Comparison of ENCODE assay signal across 1 cellular context in the genomic region with DNA sequence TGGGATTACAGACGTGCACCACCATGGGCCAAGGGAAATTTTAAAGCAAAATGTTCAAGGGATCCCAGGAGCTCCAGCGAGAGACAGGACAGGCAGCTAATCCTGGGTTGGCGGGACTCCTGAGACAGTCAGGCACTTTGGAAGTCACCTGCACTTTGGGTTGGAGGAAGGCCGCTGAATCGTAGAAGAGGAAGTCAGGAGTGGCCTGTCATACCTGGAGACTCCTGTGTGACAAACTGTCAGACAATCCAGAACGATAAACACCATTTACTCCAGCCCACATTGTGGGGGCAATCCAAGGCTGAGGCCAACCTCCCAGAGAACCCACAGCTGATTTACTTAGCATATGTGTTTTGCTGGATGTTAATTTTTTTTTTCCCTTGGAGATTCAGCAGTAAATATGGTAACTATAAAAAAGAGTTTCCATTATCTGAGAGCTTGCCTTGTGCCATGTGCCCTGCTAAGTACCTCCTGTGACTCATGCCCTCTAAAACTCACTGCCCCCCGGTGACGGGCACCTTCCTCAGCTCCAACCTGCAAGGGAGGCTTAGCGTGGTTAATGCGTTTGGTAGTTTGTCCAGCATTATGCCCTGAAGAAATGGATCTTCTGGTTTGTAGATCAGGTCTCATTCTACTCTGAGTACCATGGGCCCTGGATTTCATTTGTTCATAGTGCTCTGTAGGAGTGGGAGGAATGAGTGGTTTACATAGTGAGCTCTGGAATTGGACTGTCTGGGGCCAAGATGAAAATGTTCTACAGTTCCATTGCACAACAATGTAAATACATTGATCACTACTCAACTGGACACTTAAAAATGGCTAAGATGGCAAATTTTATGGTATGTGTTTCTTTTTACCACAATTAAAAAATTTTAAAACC.
TF ChIP-seq lines count a peak whose summit lies in the region.

No MANE protein-coding gene starts in this region.

TF ChIP-seq in HepG2, 621 proteins besides CTCF, POLR2A, EP300 and RAD21:
- peak; percentile 12; the same call in 1 of the 2 replicates for TF ChIP-seq CEBPB (IDR thresholded peaks at IDR 0.05; ENCODE audit: borderline replicate concordance, low read depth, low read length)
- TF ChIP-seq MEF2D (CRISPR knock-in tag; IDR thresholded peaks at IDR 0.05), result no peak
